9 cellular contexts compared by ENCODE assay signal in genomic region chr2:102050854-102051391, GRCh38. TPM values are rescaled to one million over a fixed set of nuclear protein-coding genes. Genes with fewer than 3 reads are reported as not detected.
A peak's percentile ranks its signal among the peaks of the same experiment; 100 is the strongest.
DNase-seq lines count a peak whose midpoint lies in the region; ATAC-seq and TF ChIP-seq lines count a peak whose summit lies in the region.
"Had no signal": no experiment of that assay in that cellular context is flagged by ENCODE, and none has a peak within 500 bp of the region (broad histone marks: within the 10 kb centered on the region; RNA-seq: fewer than 3 reads in every experiment).

No MANE protein-coding gene starts in this region.

- H3K9ac ChIP-seq in fibroblast of lung (ENCODE audit: insufficient read depth, low read length) (no peak overlapping the region), endodermal cell (ENCODE audit: extremely low read depth, low read length, poor library complexity, severe bottlenecking) (no peak overlapping the region)

- no peak overlapping the region for H3K4me2 ChIP-seq in fibroblast of lung (ENCODE audit: extremely low read depth, insufficient read depth, low read length)

- H2AFZ ChIP-seq in fibroblast of lung (ENCODE audit: low read length), result no peak overlapping the region

- WGBS in upper lobe of left lung, 2 donors, result 16 to 19% methylated on average over 4 to 7 of the region's 7 CpGs
- 89 to 95% methylated on average over 6 to 7 of the region's 7 CpGs for WGBS in endodermal cell (ENCODE audit: insufficient coverage in 1 of 2, insufficient read length in 1 of 2), 2 experiments

- ATAC-seq in SK-N-SH treated with all-trans-retinoic acid at 6 μM for 48 hours, result peak; percentile 68
- ATAC-seq in mucosa of descending colon, result peak; percentile 11
- peak; percentile 41 to 56 for ATAC-seq in upper lobe of left lung (ENCODE audit: low FRiP score in 2 of 2)
- ATAC-seq in activated CD8-positive, alpha-beta memory T cell treated with anti-CD3 and anti-CD28 coated beads, Interleukin-2, amount 10 ng/mL, durations not matched to agents 7 days and 5 days, result no peak

- H3K4me3 ChIP-seq in fibroblast of lung (replicated peaks in 1 of 4; ENCODE audit: control extremely low read depth in 1 of 4, insufficient read depth in 1 of 4, low read depth in 3 of 4, low read length in 4 of 4) (no peak overlapping the region), mucosa of descending colon (no peak overlapping the region), upper lobe of left lung (no peak overlapping the region), endodermal cell (ENCODE audit: low read length) (no peak overlapping the region)

- peak in 3 of 4 donors; percentile 18 to 79 (median 63) for TF ChIP-seq EP300 in upper lobe of left lung (IDR thresholded peaks at IDR 0.05)

- DNase-seq in fibroblast of lung (ENCODE audit: low read depth in 2 of 2) (peak; percentile 87 to 96), mucosa of descending colon (peak in 2 of 3 donors; percentile 61 to 66), upper lobe of left lung (peak in 1 of 2 donors; percentile 73), endodermal cell (no peak), epidermal melanocyte (ENCODE audit: insufficient read length, low spot score) (no peak), T-helper 1 cell (no peak)
- no peak for DNase-seq in activated CD8-positive, alpha-beta memory T cell treated with anti-CD3 and anti-CD28 coated beads, Interleukin-2, amount 10 ng/mL, durations not matched to agents 7 days and 5 days
- DNase-seq: activated CD4-positive, alpha-beta T cell treated with anti-CD3 and anti-CD28 coated beads for 4 hours had no signal

- H3K4me3 Mint-ChIP-seq in activated CD8-positive, alpha-beta memory T cell treated with anti-CD3 and anti-CD28 coated beads, Interleukin-2, amount 10 ng/mL, durations not matched to agents 7 days and 5 days, result no peak overlapping the region
- H3K4me3 Mint-ChIP-seq in endodermal cell, result no peak overlapping the region

- peaks cover 14% of the 10 kb centered on the region for H3K27me3 Mint-ChIP-seq in activated CD8-positive, alpha-beta memory T cell treated with anti-CD3 and anti-CD28 coated beads, Interleukin-2, amount 10 ng/mL, durations not matched to agents 7 days and 5 days
- H3K27me3 Mint-ChIP-seq in endodermal cell (ENCODE audit: insufficient read depth), result no peaks in the 10 kb centered on the region

- CTCF ChIA-PET in activated CD8-positive, alpha-beta memory T cell treated with anti-CD3 and anti-CD28 coated beads, Interleukin-2, amount 10 ng/mL, durations not matched to agents 7 days and 5 days (lab: Charles Lee), result interaction anchor here (1.2 kb wide), 1 partner anchor 393 kb away, joined by 3 read pairs; no protein-coding TSS in a partner anchor

- H3K36me3 Mint-ChIP-seq in activated CD8-positive, alpha-beta memory T cell treated with anti-CD3 and anti-CD28 coated beads, Interleukin-2, amount 10 ng/mL, durations not matched to agents 7 days and 5 days, result peaks cover 2% of the 10 kb centered on the region
- H3K36me3 Mint-ChIP-seq in endodermal cell (ENCODE audit: low read depth), result no peaks in the 10 kb centered on the region

- H3K27ac ChIP-seq in fibroblast of lung (ENCODE audit: insufficient read depth, low read length), result peak overlapping the region; percentile 58
- peak overlapping the region; percentile 69 to 84 (median 74) for H3K27ac ChIP-seq in upper lobe of left lung
- no peak overlapping the region for H3K27ac ChIP-seq in endodermal cell (ENCODE audit: low read depth, low read length)

- H3K36me3 ChIP-seq in fibroblast of lung (ENCODE audit: control insufficient read depth, insufficient read depth, low read length) (no peaks in the 10 kb centered on the region), mucosa of descending colon (ENCODE audit: low read depth) (no peaks in the 10 kb centered on the region), upper lobe of left lung (no peaks in the 10 kb centered on the region), endodermal cell (ENCODE audit: control insufficient read depth, insufficient read depth, low read length) (no peaks in the 10 kb centered on the region)

- peaks cover 2% of the 10 kb centered on the region for H3K4me1 Mint-ChIP-seq in activated CD8-positive, alpha-beta memory T cell treated with anti-CD3 and anti-CD28 coated beads, Interleukin-2, amount 10 ng/mL, durations not matched to agents 7 days and 5 days
- H3K4me1 Mint-ChIP-seq in endodermal cell, result no peaks in the 10 kb centered on the region

- intact Hi-C loops in mucosa of descending colon (cut with DNase I, micrococcal nuclease), result no loop called here

- H4K20me1 ChIP-seq in fibroblast of lung (ENCODE audit: control insufficient read depth, extremely low read depth, insufficient read depth, low read length), result no peaks in the 10 kb centered on the region

- no peak for TF ChIP-seq POLR2A in upper lobe of left lung (IDR thresholded peaks at IDR 0.05)

- H3K27ac Mint-ChIP-seq in activated CD8-positive, alpha-beta memory T cell treated with anti-CD3 and anti-CD28 coated beads, Interleukin-2, amount 10 ng/mL, durations not matched to agents 7 days and 5 days, result no peak overlapping the region
- H3K27ac Mint-ChIP-seq in endodermal cell, result no peak overlapping the region

- H3K9me3 ChIP-seq in fibroblast of lung (ENCODE audit: control insufficient read depth, insufficient read depth, low read depth, low read length), result no peaks in the 10 kb centered on the region
- no peaks in the 10 kb centered on the region for H3K9me3 ChIP-seq in mucosa of descending colon
- no peaks in the 10 kb centered on the region for H3K9me3 ChIP-seq in upper lobe of left lung
- H3K9me3 ChIP-seq in endodermal cell (ENCODE audit: control insufficient read depth, low read length), result no peaks in the 10 kb centered on the region

- H3K4me1 ChIP-seq in fibroblast of lung (ENCODE audit: control insufficient read depth, extremely low read depth, insufficient read depth, low read length), result peaks cover 39% of the 10 kb centered on the region
- peaks cover 22% of the 10 kb centered on the region for H3K4me1 ChIP-seq in mucosa of descending colon (ENCODE audit: low read depth)
- H3K4me1 ChIP-seq in upper lobe of left lung, result peaks cover 45 to 64% (median 55%) of the 10 kb centered on the region in 4 donors
- no peaks in the 10 kb centered on the region for H3K4me1 ChIP-seq in endodermal cell (ENCODE audit: control insufficient read depth, insufficient read depth, low read length)

- TF ChIP-seq CTCF in fibroblast of lung (conservative IDR thresholded peaks at IDR 0.05 in 1 of 2, IDR thresholded peaks at IDR 0.05 in 1 of 2; ENCODE audit: low read depth in 1 of 2, low read length in 2 of 2) (no peak), mucosa of descending colon (IDR thresholded peaks at IDR 0.05) (no peak), upper lobe of left lung (IDR thresholded peaks at IDR 0.05) (no peak), endodermal cell (conservative IDR thresholded peaks at IDR 0.05) (no peak)

- H3K79me2 ChIP-seq in fibroblast of lung (ENCODE audit: control insufficient read depth, insufficient read depth, low read length), result no peaks in the 10 kb centered on the region

- no peaks in the 10 kb centered on the region for H3K9me3 Mint-ChIP-seq in activated CD8-positive, alpha-beta memory T cell treated with anti-CD3 and anti-CD28 coated beads, Interleukin-2, amount 10 ng/mL, durations not matched to agents 7 days and 5 days (ENCODE audit: low read depth)
- no peaks in the 10 kb centered on the region for H3K9me3 Mint-ChIP-seq in endodermal cell

- H3K27me3 ChIP-seq in fibroblast of lung (ENCODE audit: control insufficient read depth, insufficient read depth, low read length) (no peaks in the 10 kb centered on the region), upper lobe of left lung (no peaks in the 10 kb centered on the region), endodermal cell (ENCODE audit: control insufficient read depth, insufficient read depth, low read length, poor library complexity, severe bottlenecking) (no peaks in the 10 kb centered on the region)

TF ChIP-seq in SK-N-SH treated with all-trans-retinoic acid at 6 μM for 48 hours, 23 proteins besides CTCF, POLR2A, EP300 and RAD21 (continues in another document):
- no peak for TF ChIP-seq ZFP30 (CRISPR knock-in tag; IDR thresholded peaks at IDR 0.05)
- no peak for TF ChIP-seq ZFP3 (CRISPR knock-in tag; IDR thresholded peaks at IDR 0.05)
- no peak for TF ChIP-seq TOX (CRISPR knock-in tag; IDR thresholded peaks at IDR 0.05; ENCODE audit: borderline replicate concordance)
- no peak for TF ChIP-seq ARNTL (CRISPR knock-in tag; IDR thresholded peaks at IDR 0.05; ENCODE audit: borderline replicate concordance, low read depth)
- no peak for TF ChIP-seq ISL1 (CRISPR knock-in tag; IDR thresholded peaks at IDR 0.05)
- no peak for TF ChIP-seq ZNF8 (CRISPR knock-in tag; IDR thresholded peaks at IDR 0.05)
- TF ChIP-seq, protein P1, sequence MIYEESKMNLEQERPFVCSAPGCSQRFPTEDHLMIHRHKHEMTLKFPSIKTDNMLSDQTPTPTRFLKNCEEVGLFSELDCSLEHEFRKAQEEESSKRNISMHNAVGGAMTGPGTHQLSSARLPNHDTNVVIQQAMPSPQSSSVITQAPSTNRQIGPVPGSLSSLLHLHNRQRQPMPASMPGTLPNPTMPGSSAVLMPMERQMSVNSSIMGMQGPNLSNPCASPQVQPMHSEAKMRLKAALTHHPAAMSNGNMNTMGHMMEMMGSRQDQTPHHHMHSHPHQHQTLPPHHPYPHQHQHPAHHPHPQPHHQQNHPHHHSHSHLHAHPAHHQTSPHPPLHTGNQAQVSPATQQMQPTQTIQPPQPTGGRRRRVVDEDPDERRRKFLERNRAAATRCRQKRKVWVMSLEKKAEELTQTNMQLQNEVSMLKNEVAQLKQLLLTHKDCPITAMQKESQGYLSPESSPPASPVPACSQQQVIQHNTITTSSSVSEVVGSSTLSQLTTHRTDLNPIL (CRISPR knock-in tag; IDR thresholded peaks at IDR 0.05; ENCODE audit: low read depth), result no peak
- no peak for TF ChIP-seq RARB (CRISPR knock-in tag; IDR thresholded peaks at IDR 0.05)

RNA-seq across cellular contexts. Expression of gene IL1R2, which starts 59.2 kb away (rescaled TPM):
- 0.17 and 1.0 TPM in 2 replicates for total RNA-seq in fibroblast of lung
- 0.20 and 0.51 TPM in 2 replicates for polyA plus RNA-seq in fibroblast of lung
- 0.23 and 0.27 TPM in 2 replicates for polyA plus RNA-seq in fibroblast of lung (2012)
- not detected in 2 replicates for polyA minus RNA-seq in fibroblast of lung (ENCODE audit: low replicate concordance)
- 10 to 100 TPM; 17.9 to 40.3 (median 39.8) TPM for total RNA-seq in mucosa of descending colon
- total RNA-seq in upper lobe of left lung, result 10 to 100 TPM; 24.7 to 84.8 (median 60.0) TPM
- total RNA-seq in activated CD8-positive, alpha-beta memory T cell treated with anti-CD3 and anti-CD28 coated beads, Interleukin-2, amount 10 ng/mL, durations not matched to agents 7 days and 5 days, result under 1 TPM in 1 of 2 experiments, not detected in 1; 0.88 TPM
- under 1 TPM in 1 of 2 donors, not detected in 1; 0.73 TPM for total RNA-seq in endodermal cell
- polyA plus RNA-seq in endodermal cell (2013, experiment 1 of 2), result not detected
- polyA plus RNA-seq in endodermal cell (2013, experiment 2 of 2), result not detected

Comparison
In these comparisons a context has a peak if more than half of its experiments do, and no peak if none do; other contexts are left out.
1. DNase-seq: peak in fibroblast of lung (2 of 2) and mucosa of descending colon (2 of 3); none in activated CD8-positive, alpha-beta memory T cell treated with anti-CD3 and anti-CD28 coated beads, Interleukin-2, amount 10 ng/mL, durations not matched to agents 7 days and 5 days (single experiment), endodermal cell (single experiment), epidermal melanocyte (single experiment) and T-helper 1 cell (0 of 5).